ENCODE assay signal across 9 cellular contexts in the genomic region with DNA sequence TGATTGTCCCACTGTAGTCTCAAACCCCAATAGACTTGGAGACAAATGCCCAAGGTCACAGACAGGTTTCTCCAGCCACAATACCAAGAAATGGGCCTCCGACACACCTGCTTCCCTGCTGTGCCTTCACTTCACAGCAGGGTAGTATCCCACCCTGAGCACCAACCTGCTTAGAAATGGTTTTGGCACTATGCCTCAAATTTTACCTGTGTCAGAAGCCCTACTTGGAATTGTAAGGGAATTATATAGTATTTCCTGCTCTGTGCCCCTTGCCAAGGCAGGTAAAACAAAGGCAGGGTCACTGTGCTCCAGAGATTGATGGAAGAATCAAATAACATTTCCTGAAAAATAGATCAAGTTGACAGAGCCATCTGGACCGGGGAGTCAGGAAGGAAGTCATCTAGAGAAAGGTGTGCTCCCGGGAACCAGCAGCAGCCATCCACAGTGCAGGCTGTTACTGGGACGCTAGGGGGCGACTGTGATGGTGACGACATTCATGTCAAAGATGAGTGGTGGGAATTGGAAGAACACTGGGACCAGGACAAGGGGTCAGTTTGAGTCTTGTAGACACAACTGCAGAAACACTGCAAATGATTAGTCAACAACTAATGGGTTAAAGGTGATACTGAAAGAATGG.
DNase-seq lines count a peak whose midpoint lies in the region; ATAC-seq and TF ChIP-seq lines count a peak whose summit lies in the region.
"Had no signal": no experiment of that assay in that cellular context is flagged by ENCODE, and none has a peak within 500 bp of the region (broad histone marks: within the 10 kb centered on the region; RNA-seq: fewer than 3 reads in every experiment).

No MANE protein-coding gene starts in this region.

- H3K27me3 ChIP-seq in neural cell (ENCODE audit: insufficient read depth, low read depth, low read length), result no peaks in the 10 kb centered on the region

- no peaks in the 10 kb centered on the region for H3K9me3 ChIP-seq in neural cell (ENCODE audit: low read length)

- no peak for ATAC-seq in activated CD8-positive, alpha-beta T cell treated with anti-CD3 and anti-CD28 coated beads for 36 hours
- ATAC-seq in activated CD8-positive, alpha-beta T cell treated with anti-CD3 and anti-CD28 coated beads, Interleukin-2, amount 10 ng/mL, durations not matched to agents 7 days and 5 days, result no peak
- ATAC-seq in activated naive CD8-positive, alpha-beta T cell treated with anti-CD3 and anti-CD28 coated beads, Interleukin-2, amount 50 U/mL, for 24 hours, result no peak
- no peak for ATAC-seq in HG02981 (IDR thresholded peaks at IDR 0.05; ENCODE audit: unreplicated experiment)

- H3K36me3 Mint-ChIP-seq in activated CD8-positive, alpha-beta T cell treated with anti-CD3 and anti-CD28 coated beads for 36 hours (ENCODE audit: low read depth), result no peaks in the 10 kb centered on the region
- H3K36me3 Mint-ChIP-seq in activated CD8-positive, alpha-beta T cell treated with anti-CD3 and anti-CD28 coated beads, Interleukin-2, amount 10 ng/mL, durations not matched to agents 7 days and 5 days (ENCODE audit: low read depth), result no peaks in the 10 kb centered on the region
- no peaks in the 10 kb centered on the region for H3K36me3 Mint-ChIP-seq in activated naive CD8-positive, alpha-beta T cell treated with anti-CD3 and anti-CD28 coated beads, Interleukin-2, amount 50 U/mL, for 24 hours (ENCODE audit: low read depth)

- no peak overlapping the region for H3K4me3 Mint-ChIP-seq in activated CD8-positive, alpha-beta T cell treated with anti-CD3 and anti-CD28 coated beads for 36 hours
- H3K4me3 Mint-ChIP-seq in activated CD8-positive, alpha-beta T cell treated with anti-CD3 and anti-CD28 coated beads, Interleukin-2, amount 10 ng/mL, durations not matched to agents 7 days and 5 days, result no peak overlapping the region
- H3K4me3 Mint-ChIP-seq in activated naive CD8-positive, alpha-beta T cell treated with anti-CD3 and anti-CD28 coated beads, Interleukin-2, amount 50 U/mL, for 24 hours, result no peak overlapping the region
- H3K4me3 Mint-ChIP-seq: dendritic cell treated with granulocyte-macrophage colony-stimulating factor and Interleukin-4, amounts not matched to agents 40 ng/mL and 50 ng/mL, for 4 days had no signal

- peak; percentile 36 for DNase-seq in activated CD8-positive, alpha-beta T cell treated with anti-CD3 and anti-CD28 coated beads for 36 hours
- no peak for DNase-seq in activated CD8-positive, alpha-beta T cell treated with anti-CD3 and anti-CD28 coated beads, Interleukin-2, amount 10 ng/mL, durations not matched to agents 7 days and 5 days
- DNase-seq in HFF-Myc (ENCODE audit: extremely low read depth, low read depth), result no peak
- peak; percentile 20 for DNase-seq in activated naive CD8-positive, alpha-beta T cell treated with anti-CD3 and anti-CD28 coated beads, Interleukin-2, amount 50 U/mL, for 24 hours
- DNase-seq in NCI-H446 treated with DMSO at 0.1 percent for 48 hours (lab: John Stamatoyannopoulos, UW), result no peak
- DNase-seq in NCI-H510A treated with DMSO at 0.1 percent for 48 hours (lab: John Stamatoyannopoulos, UW), result no peak

- no peak overlapping the region for H3K9ac ChIP-seq in neural cell (ENCODE audit: low read length)

- POLR2A ChIA-PET in activated CD8-positive, alpha-beta T cell treated with anti-CD3 and anti-CD28 coated beads for 36 hours (lab: Charles Lee), result no interaction called here
- POLR2A ChIA-PET in activated CD8-positive, alpha-beta T cell treated with anti-CD3 and anti-CD28 coated beads, Interleukin-2, amount 10 ng/mL, durations not matched to agents 7 days and 5 days (lab: Charles Lee), result no interaction called here

- no peaks in the 10 kb centered on the region for H4K20me1 ChIP-seq in neural cell (ENCODE audit: insufficient read depth)

- H3K4me3 ChIP-seq in HFF-Myc (replicated peaks; ENCODE audit: low read depth, low read length) (no peak overlapping the region), neural cell (ENCODE audit: low read length) (no peak overlapping the region)

- H3K27ac Mint-ChIP-seq in activated CD8-positive, alpha-beta T cell treated with anti-CD3 and anti-CD28 coated beads for 36 hours, result no peak overlapping the region
- no peak overlapping the region for H3K27ac Mint-ChIP-seq in activated CD8-positive, alpha-beta T cell treated with anti-CD3 and anti-CD28 coated beads, Interleukin-2, amount 10 ng/mL, durations not matched to agents 7 days and 5 days
- no peak overlapping the region for H3K27ac Mint-ChIP-seq in activated naive CD8-positive, alpha-beta T cell treated with anti-CD3 and anti-CD28 coated beads, Interleukin-2, amount 50 U/mL, for 24 hours
- H3K27ac Mint-ChIP-seq: dendritic cell treated with granulocyte-macrophage colony-stimulating factor and Interleukin-4, amounts not matched to agents 40 ng/mL and 50 ng/mL, for 4 days had no signal

- H3F3A ChIP-seq in neural cell (ENCODE audit: insufficient read depth, low read length, poor library complexity, severe bottlenecking), result no peaks in the 10 kb centered on the region

- H3K9me2 ChIP-seq in neural cell (ENCODE audit: insufficient read depth, low read length), result no peaks in the 10 kb centered on the region

- no peaks in the 10 kb centered on the region for H3K4me1 Mint-ChIP-seq in activated CD8-positive, alpha-beta T cell treated with anti-CD3 and anti-CD28 coated beads for 36 hours (ENCODE audit: low read depth)
- H3K4me1 Mint-ChIP-seq in activated CD8-positive, alpha-beta T cell treated with anti-CD3 and anti-CD28 coated beads, Interleukin-2, amount 10 ng/mL, durations not matched to agents 7 days and 5 days (ENCODE audit: low read depth), result peaks cover 4% of the 10 kb centered on the region
- no peaks in the 10 kb centered on the region for H3K4me1 Mint-ChIP-seq in activated naive CD8-positive, alpha-beta T cell treated with anti-CD3 and anti-CD28 coated beads, Interleukin-2, amount 50 U/mL, for 24 hours

- intact Hi-C loops in activated CD8-positive, alpha-beta T cell treated with anti-CD3 and anti-CD28 coated beads for 36 hours (cut with micrococcal nuclease), result no loop called here

- TF ChIP-seq RAD21 in neural cell (conservative IDR thresholded peaks at IDR 0.05), result no peak

- no peaks in the 10 kb centered on the region for H3K36me3 ChIP-seq in neural cell (ENCODE audit: insufficient read depth, low read length)

- no peak for TF ChIP-seq EP300 in neural cell (conservative IDR thresholded peaks at IDR 0.05; ENCODE audit: poor library complexity, severe bottlenecking)

- no peak overlapping the region for H2AFZ ChIP-seq in neural cell (ENCODE audit: low read depth, low read length)

- H3K27ac ChIP-seq in neural cell (ENCODE audit: low read length), result no peak overlapping the region

- no peaks in the 10 kb centered on the region for H3K9me3 Mint-ChIP-seq in activated CD8-positive, alpha-beta T cell treated with anti-CD3 and anti-CD28 coated beads for 36 hours
- H3K9me3 Mint-ChIP-seq in activated CD8-positive, alpha-beta T cell treated with anti-CD3 and anti-CD28 coated beads, Interleukin-2, amount 10 ng/mL, durations not matched to agents 7 days and 5 days (ENCODE audit: insufficient read depth), result no peaks in the 10 kb centered on the region
- no peaks in the 10 kb centered on the region for H3K9me3 Mint-ChIP-seq in activated naive CD8-positive, alpha-beta T cell treated with anti-CD3 and anti-CD28 coated beads, Interleukin-2, amount 50 U/mL, for 24 hours
- H3K9me3 Mint-ChIP-seq: dendritic cell treated with granulocyte-macrophage colony-stimulating factor and Interleukin-4, amounts not matched to agents 40 ng/mL and 50 ng/mL, for 4 days had no signal

- no peak overlapping the region for H3K4me2 ChIP-seq in neural cell (ENCODE audit: low read length)

- H3K79me2 ChIP-seq in neural cell (replicated peaks; ENCODE audit: insufficient read depth, low read length), result no peaks in the 10 kb centered on the region

- CTCF ChIA-PET in activated CD8-positive, alpha-beta T cell treated with anti-CD3 and anti-CD28 coated beads for 36 hours (lab: Charles Lee), result no interaction called here
- CTCF ChIA-PET in activated CD8-positive, alpha-beta T cell treated with anti-CD3 and anti-CD28 coated beads, Interleukin-2, amount 10 ng/mL, durations not matched to agents 7 days and 5 days (lab: Charles Lee), result no interaction called here

- TF ChIP-seq CTCF in activated CD8-positive, alpha-beta T cell treated with anti-CD3 and anti-CD28 coated beads for 36 hours (IDR thresholded peaks at IDR 0.05), result peak; percentile 54
- TF ChIP-seq CTCF in HFF-Myc (IDR thresholded peaks at IDR 0.05; ENCODE audit: low read depth, low read length, missing control alignments) (peak; percentile 53), neural cell (IDR thresholded peaks at IDR 0.05; ENCODE audit: poor library complexity, severe bottlenecking) (peak; percentile 10)

- peaks cover 18% of the 10 kb centered on the region for H3K27me3 Mint-ChIP-seq in activated CD8-positive, alpha-beta T cell treated with anti-CD3 and anti-CD28 coated beads for 36 hours
- H3K27me3 Mint-ChIP-seq in activated CD8-positive, alpha-beta T cell treated with anti-CD3 and anti-CD28 coated beads, Interleukin-2, amount 10 ng/mL, durations not matched to agents 7 days and 5 days (ENCODE audit: low read depth), result peaks cover 15% of the 10 kb centered on the region
- H3K27me3 Mint-ChIP-seq in activated naive CD8-positive, alpha-beta T cell treated with anti-CD3 and anti-CD28 coated beads, Interleukin-2, amount 50 U/mL, for 24 hours, result peaks cover 25% of the 10 kb centered on the region

TF ChIP-seq in neural cell, 6 proteins besides CTCF, POLR2A, EP300 and RAD21 (continues in another document):
- TF ChIP-seq SMC3 (conservative IDR thresholded peaks at IDR 0.05; ENCODE audit: poor library complexity), result no peak
- TF ChIP-seq EZH2 (IDR thresholded peaks at IDR 0.05; ENCODE audit: borderline replicate concordance, insufficient read depth, low read length, poor library complexity, severe bottlenecking), result no peak

Comparison
In these comparisons a context has a peak if more than half of its experiments do, and no peak if none do; other contexts are left out.
1. DNase-seq: peak in activated CD8-positive, alpha-beta T cell treated with anti-CD3 and anti-CD28 coated beads for 36 hours (single experiment) and activated naive CD8-positive, alpha-beta T cell treated with anti-CD3 and anti-CD28 coated beads, Interleukin-2, amount 50 U/mL, for 24 hours (single experiment); none in activated CD8-positive, alpha-beta T cell treated with anti-CD3 and anti-CD28 coated beads, Interleukin-2, amount 10 ng/mL, durations not matched to agents 7 days and 5 days (single experiment), HFF-Myc (single experiment), NCI-H446 treated with DMSO at 0.1 percent for 48 hours (single experiment) and NCI-H510A treated with DMSO at 0.1 percent for 48 hours (single experiment).
2. Peak in every context shown above with its lines, with median percentiles within 50 percentile points of each other: CTCF ChIP-seq.